In genomic region chr7:81883801-81884393, GRCh38 we compare ENCODE assay signal across 29 cellular contexts.
DNase-seq lines count a peak whose midpoint lies in the region; ATAC-seq, FAIRE-seq and TF ChIP-seq lines count a peak whose summit lies in the region.
"Had no signal": no experiment of that assay in that cellular context is flagged by ENCODE, and none has a peak within 500 bp of the region (broad histone marks: within the 10 kb centered on the region; RNA-seq: fewer than 3 reads in every experiment).

No MANE protein-coding gene starts in this region.

- ATAC-seq in GM19351 (IDR thresholded peaks at IDR 0.05; ENCODE audit: unreplicated experiment) (peak; percentile 39), HG03039 (IDR thresholded peaks at IDR 0.05; ENCODE audit: unreplicated experiment) (peak; percentile 43)
- ATAC-seq: activated CD4-positive, alpha-beta T cell treated with anti-CD3 and anti-CD28 coated beads for 36 hours; heart right ventricle; left colon; PC-3 had no signal

- no peak overlapping the region for H3K4me3 ChIP-seq in OCI-LY1 (ENCODE audit: low read depth, low read length, poor library complexity, severe bottlenecking)
- H3K4me3 ChIP-seq: dorsolateral prefrontal cortex, heart right ventricle, SJCRH30, thoracic aorta had no signal

- H2AFZ ChIP-seq in OCI-LY1 (ENCODE audit: low read length) = peak overlapping the region; percentile 84

- no peaks in the 10 kb centered on the region for H3K27me3 ChIP-seq in OCI-LY1 (ENCODE audit: insufficient read depth, low read length)
- H3K27me3 ChIP-seq: heart right ventricle, SJCRH30 had no signal

- no peaks in the 10 kb centered on the region for H3K9me2 ChIP-seq in OCI-LY1 (ENCODE audit: low read depth, low read length)

- FAIRE-seq in GM12892 (lab: Jason Lieb, UNC) = peak; percentile 62
- FAIRE-seq: D721Med, endothelial cell of umbilical vein had no signal

- TF ChIP-seq CTCF in OCI-LY1 (IDR thresholded peaks at IDR 0.05; ENCODE audit: low read length) = no peak

- H3K36me3 ChIP-seq in OCI-LY1 (ENCODE audit: insufficient read depth, low read length) = no peaks in the 10 kb centered on the region
- H3K36me3 ChIP-seq: heart right ventricle, SJCRH30, thoracic aorta had no signal

- peak overlapping the region; percentile 33 for H3K4me2 ChIP-seq in OCI-LY1 (ENCODE audit: low read length)

- H3F3A ChIP-seq in OCI-LY1 (ENCODE audit: insufficient read depth, low read length) = no peaks in the 10 kb centered on the region

- no peaks in the 10 kb centered on the region for H3K79me2 ChIP-seq in OCI-LY1 (ENCODE audit: insufficient read depth, low read length)

- H3K27ac ChIP-seq in OCI-LY1 (ENCODE audit: low read depth, low read length, poor library complexity, severe bottlenecking) = no peak overlapping the region
- H3K27ac ChIP-seq: dorsolateral prefrontal cortex, heart right ventricle, SJCRH30, thoracic aorta had no signal

- H3K4me1 ChIP-seq in OCI-LY1 (ENCODE audit: insufficient read depth, low read length, severe bottlenecking) = peaks cover 69% of the 10 kb centered on the region

- no peaks in the 10 kb centered on the region; the same call in 1 of the 2 replicates for H3K9me3 ChIP-seq in OCI-LY1 (ENCODE audit: low read length)
- H3K9me3 ChIP-seq: heart right ventricle, SJCRH30, thoracic aorta had no signal

- H3K9ac ChIP-seq in OCI-LY1 (ENCODE audit: low read length) = no peak overlapping the region

- no peak for TF ChIP-seq POLR2A in GM12892 (IDR thresholded peaks at IDR 0.05; ENCODE audit: low read depth, low read length)

- no peak for DNase-seq in GM12892 (ENCODE audit: insufficient read length)
- DNase-seq in NCI-H2029 (lab: John Stamatoyannopoulos, UW) = no peak
- DNase-seq in islet precursor cell = no peak
- DNase-seq in NCI-H526 (lab: John Stamatoyannopoulos, UW) = no peak
- DNase-seq in germinal center (ENCODE audit: low spot score) = no peak
- DNase-seq: activated CD4-positive, alpha-beta T cell treated with anti-CD3 and anti-CD28 coated beads for 36 hours; activated naive CD4-positive, alpha-beta T cell treated with anti-CD3 and anti-CD28 coated beads, Interleukin-2, amount 50 U/mL, for 16 hours; aorta; dorsolateral prefrontal cortex; heart right ventricle; left colon; mesendoderm; naive B cell; NCI-H1092; NCI-H1930; NCI-H226; NCI-H82; nucleus accumbens; PC-3; SJCRH30; stimulated activated CD4-positive, alpha-beta T cell treated with anti-CD3 and anti-CD28 coated beads, Interleukin-4, amount 100 ng/mL, for 1 hour; stimulated activated naive CD4-positive, alpha-beta T cell; T-helper 1 cell had no signal

- no peaks in the 10 kb centered on the region for H4K20me1 ChIP-seq in OCI-LY1 (ENCODE audit: insufficient read depth, low read length)
